Comparison of ENCODE assay signal across 8 cellular contexts in the genomic region with DNA sequence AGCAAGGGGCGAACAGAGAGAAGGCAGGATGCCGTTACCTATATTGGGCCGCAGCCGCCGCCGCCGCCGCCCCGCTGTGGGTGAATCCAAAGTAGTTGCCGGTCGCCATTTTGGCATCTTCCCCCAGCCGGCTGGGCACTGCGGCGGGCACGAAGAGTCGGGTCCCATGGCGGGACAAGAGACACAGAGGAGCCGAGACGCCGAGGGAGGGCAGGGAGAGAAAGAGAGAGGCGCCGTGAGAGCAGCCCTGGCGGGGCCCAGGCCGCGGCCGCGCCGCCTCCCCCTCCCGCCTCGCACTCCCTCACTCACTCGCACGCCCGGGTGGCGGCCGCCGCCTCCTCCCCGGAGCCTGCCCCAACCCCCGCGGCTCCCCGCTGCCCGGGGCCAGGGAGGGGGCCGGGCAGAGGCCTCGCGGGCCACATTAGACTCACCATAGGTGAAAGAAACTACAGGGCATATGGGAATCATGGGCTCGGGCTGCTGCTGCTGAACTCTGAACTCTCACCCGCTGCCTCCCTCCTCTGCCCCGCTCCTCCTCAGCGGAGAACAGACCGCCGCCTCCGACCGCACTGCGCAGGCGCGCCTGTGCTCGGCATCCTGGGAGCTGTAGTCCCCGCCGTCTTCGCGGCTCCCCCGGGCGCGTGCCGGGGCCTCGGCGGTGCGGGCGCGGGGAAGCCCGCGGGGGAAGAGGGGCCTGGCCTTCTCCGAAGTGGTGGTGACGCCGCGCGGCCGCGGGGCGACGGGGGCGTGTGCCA. TPM values are rescaled to one million over a fixed set of nuclear protein-coding genes. Genes with fewer than 3 reads are reported as not detected.
DNase-seq lines count a peak whose midpoint lies in the region; TF ChIP-seq lines count a peak whose summit lies in the region.

Gene ZFR, minus strand, starts transcription at position 550 of the 755 bp plus-strand sequence. Its CDS starts 82 bp downstream, at position 468.

- H3K4me1 ChIP-seq in CD8-positive, alpha-beta memory T cell (ENCODE audit: insufficient read depth, low read length): peaks cover 37% of the 10 kb centered on the region

- H3K27me3 ChIP-seq in CD8-positive, alpha-beta memory T cell (ENCODE audit: insufficient read depth, low read length, poor library complexity, severe bottlenecking): no peaks in the 10 kb centered on the region

- H3K4me1 Mint-ChIP-seq in CD8-positive, alpha-beta memory T cell: peaks cover 26 to 51% (median 41%) of the 10 kb centered on the region in 3 donors

- no peaks in the 10 kb centered on the region for H3K9me3 ChIP-seq in CD8-positive, alpha-beta memory T cell (ENCODE audit: low read length)

- peak within 1 kb of the TSS; percentile 75 for H3K27ac ChIP-seq in CD8-positive, alpha-beta memory T cell (ENCODE audit: low read depth, low read length)

- peak within 1 kb of the TSS; percentile 81 for H3K4me3 ChIP-seq in CD8-positive, alpha-beta memory T cell (ENCODE audit: low read length)

- POLR2A ChIA-PET in CD8-positive, alpha-beta memory T cell (lab: Charles Lee): interaction anchor here (0.6 to 1.7 kb wide), 5 partner anchors 87 to 923 kb away, joined by 3 to 9 read pairs (median 4); partner anchors contain the start of genes GOLPH3 and SUB1

- CTCF ChIA-PET in CD8-positive, alpha-beta memory T cell (lab: Charles Lee): interaction anchor here (1.2 to 1.5 kb wide), 2 partner anchors 13 to 145 kb away, joined by 3 read pairs; no protein-coding TSS in a partner anchor

- peaks cover 0 to 22% (median 0%) of the 10 kb centered on the region in 3 donors for H3K36me3 Mint-ChIP-seq in CD8-positive, alpha-beta memory T cell

- DNase-seq in CD8-positive, alpha-beta memory T cell: peak; percentile 90 to 96 (median 94)
- peak; percentile 98 for DNase-seq in GM20000 (ENCODE audit: low spot score)
- peak; percentile 77 for DNase-seq in HS-5 (ENCODE audit: low read depth)
- DNase-seq in NK-92 (lab: John Stamatoyannopoulos, UW; ENCODE audit: unreplicated experiment): peak; percentile 44
- peak; percentile 77 to 86 for DNase-seq in activated CD8-positive, alpha-beta memory T cell treated with anti-CD3 and anti-CD28 coated beads for 1 hour (ENCODE audit: extremely low read depth in 1 of 2, low read depth in 1 of 2)
- DNase-seq in effector CD4-positive, alpha-beta T cell: peak; percentile 89
- DNase-seq in lung microvascular endothelial cell (ENCODE audit: low read depth in 2 of 2): peak; percentile 89 to 91
- peak; percentile 86 to 91 (median 90) for DNase-seq in stimulated activated CD4-positive, alpha-beta T cell treated with anti-CD3 and anti-CD28 coated beads, TNF-alpha, amount 100 ng/mL, for 4 hours (ENCODE audit: low read depth in 3 of 3)

- peak within 1 kb of the TSS; percentile 83 to 99 (median 96) for H3K27ac Mint-ChIP-seq in CD8-positive, alpha-beta memory T cell

- H3K36me3 ChIP-seq in CD8-positive, alpha-beta memory T cell (ENCODE audit: insufficient read depth, low read length): no peaks in the 10 kb centered on the region

- peaks cover 0 to 4% of the 10 kb centered on the region in 2 donors for H3K27me3 Mint-ChIP-seq in CD8-positive, alpha-beta memory T cell

- H3K9me3 Mint-ChIP-seq in CD8-positive, alpha-beta memory T cell: peaks cover 0 to 2% (median 0%) of the 10 kb centered on the region in 5 donors

- H3K4me3 Mint-ChIP-seq in CD8-positive, alpha-beta memory T cell: peak within 1 kb of the TSS; percentile 89 to 95 (median 93)

- no peak for TF ChIP-seq CTCF in GM20000 (IDR thresholded peaks at IDR 0.05; ENCODE audit: extremely low read depth, missing control alignments)

RNA-seq across cellular contexts. Expression of gene ZFR, which starts in this region (rescaled TPM):
- 10 to 100 TPM; 83.4 to 87.5 TPM for total RNA-seq in CD8-positive, alpha-beta memory T cell
- 88.3 TPM for polyA plus RNA-seq in CD8-positive, alpha-beta memory T cell
- 36.8 and 63.1 TPM in 2 replicates for total RNA-seq in lung microvascular endothelial cell

Comparison
In these comparisons a context has a peak if more than half of its experiments do, and no peak if none do; other contexts are left out.
1. Peak in every context shown above with its lines: DNase-seq, H3K4me3 ChIP-seq and H3K27ac ChIP-seq.
2. DNase-seq: peak in every context shown above with its lines; median percentile 98 in GM20000; 94 in CD8-positive, alpha-beta memory T cell; 90 in lung microvascular endothelial cell; 90 in stimulated activated CD4-positive, alpha-beta T cell treated with anti-CD3 and anti-CD28 coated beads, TNF-alpha, amount 100 ng/mL, for 4 hours; 89 in effector CD4-positive, alpha-beta T cell; 82 in activated CD8-positive, alpha-beta memory T cell treated with anti-CD3 and anti-CD28 coated beads for 1 hour; 77 in HS-5; 44 in NK-92.